ENCODE assay signal across 15 cellular contexts in genomic region chr11:68255526-68255925, GRCh38. TPM values are rescaled to one million over a fixed set of nuclear protein-coding genes. Genes with fewer than 3 reads are reported as not detected.
A peak's percentile ranks its signal among the peaks of the same experiment; 100 is the strongest.
DNase-seq lines count a peak whose midpoint lies in the region; ATAC-seq and TF ChIP-seq lines count a peak whose summit lies in the region.
"Had no signal": no experiment of that assay in that cellular context is flagged by ENCODE, and none has a peak within 500 bp of the region (broad histone marks: within the 10 kb centered on the region; RNA-seq: fewer than 3 reads in every experiment).

No MANE protein-coding gene starts in this region.

- H2BK12ac ChIP-seq in neuronal stem cell (ENCODE audit: low read length): no peak overlapping the region

- H4K91ac ChIP-seq in neuronal stem cell (ENCODE audit: low read depth, low read length, poor library complexity): no peak overlapping the region

- no peak overlapping the region for H3K27ac ChIP-seq in heart left ventricle
- no peak overlapping the region for H3K27ac ChIP-seq in neuronal stem cell (replicated peaks; ENCODE audit: low read length)
- H3K27ac ChIP-seq in uterus: peak overlapping the region; percentile 79 to 81
- H3K27ac ChIP-seq: 22Rv1 had no signal

- TF ChIP-seq POLR2A in heart left ventricle (IDR thresholded peaks at IDR 0.05): no peak
- TF ChIP-seq POLR2A in uterus (IDR thresholded peaks at IDR 0.05): no peak

- H3K18ac ChIP-seq in neuronal stem cell (ENCODE audit: low read length): no peak overlapping the region

- H3K79me1 ChIP-seq in neuronal stem cell (ENCODE audit: low read depth, low read length): no peaks in the 10 kb centered on the region

- H2AFZ ChIP-seq in neuronal stem cell (ENCODE audit: low read length): no peak overlapping the region

- peak overlapping the region; percentile 0 for H3K9ac ChIP-seq in neuronal stem cell (ENCODE audit: low read depth, low read length, poor library complexity)

- H4K8ac ChIP-seq in neuronal stem cell (ENCODE audit: low read depth, low read length): no peak overlapping the region

- H3K4me2 ChIP-seq in neuronal stem cell (ENCODE audit: insufficient read depth, low read length, poor library complexity, severe bottlenecking): no peak overlapping the region

- peak; percentile 43 for DNase-seq in left ventricle myocardium superior
- DNase-seq in heart left ventricle: no peak
- peak; percentile 77 for DNase-seq in fibroblast of mammary gland (ENCODE audit: low read depth)
- DNase-seq in neuronal stem cell (ENCODE audit: low spot score): no peak
- DNase-seq in uterus: no peak
- no peak for DNase-seq in NCI-H2171 treated with DMSO at 0.1 percent for 48 hours (lab: John Stamatoyannopoulos, UW)
- DNase-seq: HCEC 1CT, KBM-7, NCI-H1092, NCI-H1694, SHP77 had no signal

- no peak overlapping the region for H2AK5ac ChIP-seq in neuronal stem cell (ENCODE audit: low read depth, low read length)

- H3K23ac ChIP-seq in neuronal stem cell (ENCODE audit: low read depth, low read length, poor library complexity): no peak overlapping the region

- H3K14ac ChIP-seq in neuronal stem cell (ENCODE audit: low read length): no peak overlapping the region

- H3K4me1 ChIP-seq in heart left ventricle (peaks cover 0 to 24% (median 8%) of the 10 kb centered on the region in 12 donors), neuronal stem cell (ENCODE audit: control insufficient read depth in 2 of 2, insufficient read depth in 1 of 2, low read depth in 1 of 2, low read length in 2 of 2) (peaks cover 8 to 10% of the 10 kb centered on the region in 2 donors), uterus (peaks cover 5 to 8% of the 10 kb centered on the region in 2 donors)

- no peak overlapping the region for H3K4ac ChIP-seq in neuronal stem cell (ENCODE audit: low read length)

- ATAC-seq in left ventricle myocardium superior (no peak), heart left ventricle (no peak), GM21423 (IDR thresholded peaks at IDR 0.05; ENCODE audit: unreplicated experiment) (no peak), HG03469 (IDR thresholded peaks at IDR 0.05; ENCODE audit: unreplicated experiment) (no peak)

- intact Hi-C loops in left ventricle myocardium superior (cut with micrococcal nuclease): loop anchor here (5.0 to 10.0 kb wide), 3 partner anchors 42 to 189 kb away; no protein-coding TSS in a partner anchor
- intact Hi-C loops in heart left ventricle (cut with DNase I): loop anchor here in 7 of 10 donors (5.0 kb wide), 4 partner anchors 42 to 192 kb away; no protein-coding TSS in a partner anchor
- intact Hi-C loops in uterus (cut with DNase I; ENCODE audit: low total_unique reads): loop anchor here (5.0 kb wide), 1 partner anchor 42 kb away; no protein-coding TSS in a partner anchor

- no peak overlapping the region for H2BK120ac ChIP-seq in neuronal stem cell (ENCODE audit: low read depth, low read length)

- no peak overlapping the region for H2BK5ac ChIP-seq in neuronal stem cell (ENCODE audit: low read length)

- H3K27me3 ChIP-seq in heart left ventricle (no peaks in the 10 kb centered on the region), neuronal stem cell (ENCODE audit: control insufficient read depth in 3 of 3, insufficient read depth in 3 of 3, low read depth in 1 of 3, low read length in 3 of 3) (peaks cover 0 to 8% (median 2%) of the 10 kb centered on the region in 3 experiments), uterus (no peaks in the 10 kb centered on the region)

- no peaks in the 10 kb centered on the region for H3K9me3 ChIP-seq in heart left ventricle
- H3K9me3 ChIP-seq in neuronal stem cell (replicated peaks in 1 of 2; ENCODE audit: control insufficient read depth in 2 of 2, insufficient read depth in 1 of 2, low read depth in 1 of 2, low read length in 2 of 2): peaks cover 2 to 3% of the 10 kb centered on the region in 2 donors
- no peaks in the 10 kb centered on the region for H3K9me3 ChIP-seq in uterus
- H3K9me3 ChIP-seq: Caco-2 had no signal

- H3K36me3 ChIP-seq in heart left ventricle: peaks cover 0 to 5% (median under 1%) of the 10 kb centered on the region in 9 donors
- H3K36me3 ChIP-seq in neuronal stem cell (replicated peaks in 1 of 2; ENCODE audit: control insufficient read depth in 2 of 2, insufficient read depth in 2 of 2, low read length in 2 of 2): peaks cover 2 to 4% of the 10 kb centered on the region in 2 donors
- no peaks in the 10 kb centered on the region for H3K36me3 ChIP-seq in uterus

- H2BK15ac ChIP-seq in neuronal stem cell (ENCODE audit: low read length): no peak overlapping the region

- TF ChIP-seq CTCF in heart left ventricle (IDR thresholded peaks at IDR 0.05) (no peak), fibroblast of mammary gland (conservative IDR thresholded peaks at IDR 0.05; ENCODE audit: control insufficient read depth, insufficient read depth, low read depth, low read length) (no peak), uterus (IDR thresholded peaks at IDR 0.05) (no peak)

- 59 to 75% (median 67%) methylated on average over 13 of the region's 13 CpGs for WGBS in heart left ventricle, 4 donors
- no CpG with 5 or more reads among the region's 13 CpGs for WGBS in neuronal stem cell (ENCODE audit: extremely low coverage in 2 of 2, insufficient read length in 2 of 2, insufficient replicate concordance in 1 of 2), 2 donors

- H3K4me3 ChIP-seq in heart left ventricle (no peak overlapping the region), fibroblast of mammary gland (ENCODE audit: control insufficient read depth, low read depth, low read length) (no peak overlapping the region), neuronal stem cell (ENCODE audit: low read length in 2 of 2) (no peak overlapping the region), uterus (no peak overlapping the region)

RNA-seq across cellular contexts. Expression of gene C11orf24, which starts 16.2 kb away (rescaled TPM):
- total RNA-seq in left ventricle myocardium superior (23.9 TPM), heart left ventricle (10 to 100 TPM; 17.6 to 47.1 (median 31.6) TPM), uterus (100 to 1,000 TPM in 1 of 4 donors, 10 to 100 TPM in 3; 23.2 to 136 (median 33.4) TPM)
- polyA plus RNA-seq in heart left ventricle: 10 to 100 TPM; 33.6 to 60.5 TPM
- polyA plus RNA-seq in neuronal stem cell (2013, experiment 1 of 2): 36.4 TPM
- polyA plus RNA-seq in neuronal stem cell (2013, experiment 2 of 2): 35.7 TPM

RNA-seq across cellular contexts. Expression of gene KMT5B, which starts 42.4 kb away (rescaled TPM):
- total RNA-seq in left ventricle myocardium superior (30.4 TPM), heart left ventricle (10 to 100 TPM; 21.5 to 37.0 (median 27.1) TPM), uterus (100 to 1,000 TPM in 1 of 4 donors, 10 to 100 TPM in 3; 13.5 to 108 (median 79.4) TPM)
- 10 to 100 TPM; 15.5 to 15.8 TPM for polyA plus RNA-seq in heart left ventricle
- polyA plus RNA-seq in neuronal stem cell (2013, experiment 1 of 2): 39.9 TPM
- polyA plus RNA-seq in neuronal stem cell (2013, experiment 2 of 2): 39.4 TPM

RNA-seq across cellular contexts. Expression of gene LRP5, which starts 56.9 kb away (rescaled TPM):
- total RNA-seq in left ventricle myocardium superior (64.8 TPM), heart left ventricle (10 to 100 TPM; 34.5 to 62.5 (median 39.8) TPM), uterus (10 to 100 TPM; 19.1 to 86.2 (median 43.9) TPM)
- 10 to 100 TPM; 30.2 to 44.0 TPM for polyA plus RNA-seq in heart left ventricle
- 32.3 TPM for polyA plus RNA-seq in neuronal stem cell (2013, experiment 1 of 2)
- polyA plus RNA-seq in neuronal stem cell (2013, experiment 2 of 2): 34.5 TPM

Comparison
In these comparisons a context has a peak if more than half of its experiments do, and no peak if none do; other contexts are left out.
1. DNase-seq: peak in left ventricle myocardium superior (single experiment) and fibroblast of mammary gland (single experiment); none in heart left ventricle (0 of 5), neuronal stem cell (single experiment), uterus (0 of 2) and NCI-H2171 treated with DMSO at 0.1 percent for 48 hours (single experiment).
2. H3K27ac ChIP-seq: peak in uterus (2 of 2); none in heart left ventricle (0 of 12) and neuronal stem cell (single experiment).